Comparison of ENCODE assay signal across 9 cellular contexts in the genomic region with DNA sequence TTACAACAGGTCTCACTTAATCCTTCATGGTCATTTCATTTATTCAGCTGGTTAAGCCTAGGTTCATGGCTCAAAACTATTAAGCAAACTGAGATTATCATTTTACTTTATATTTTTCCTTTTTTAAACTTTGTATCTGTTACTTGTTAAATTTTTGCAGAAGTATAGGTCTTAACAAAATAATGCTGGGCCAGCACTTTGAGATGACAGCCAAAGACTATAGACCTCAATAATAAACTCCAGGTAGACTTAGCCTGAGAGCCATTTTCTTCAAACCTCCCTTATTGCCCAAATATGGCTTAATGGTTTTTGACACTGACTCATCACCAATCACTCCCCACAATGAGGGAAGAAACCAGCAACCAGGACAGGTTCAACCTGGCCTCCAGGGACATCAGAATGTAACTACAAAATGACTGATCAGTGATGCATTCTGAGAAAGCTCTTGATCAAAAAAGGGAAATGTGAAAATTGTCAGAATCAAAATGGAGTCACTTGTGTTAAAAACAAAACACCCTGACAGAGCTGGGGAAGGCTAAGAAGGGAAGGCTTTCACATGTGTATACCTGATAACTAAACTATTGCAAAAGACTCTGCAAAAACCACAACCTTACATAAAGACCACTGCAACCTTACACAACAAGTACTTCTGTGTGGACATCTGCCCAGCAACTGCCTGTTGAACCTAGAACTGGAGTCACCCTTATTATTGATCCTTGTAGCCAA. TPM values are rescaled to one million over a fixed set of nuclear protein-coding genes. Genes with fewer than 3 reads are reported as not detected.
DNase-seq lines count a peak whose midpoint lies in the region; ATAC-seq and TF ChIP-seq lines count a peak whose summit lies in the region.
"Had no signal": no experiment of that assay in that cellular context is flagged by ENCODE, and none has a peak within 500 bp of the region (broad histone marks: within the 10 kb centered on the region; RNA-seq: fewer than 3 reads in every experiment).

No MANE protein-coding gene starts in this region.

- no peak overlapping the region for H3K27ac ChIP-seq in smooth muscle cell (ENCODE audit: low read depth)
- H3K27ac ChIP-seq: C4-2B had no signal

- ATAC-seq in HG03039 (IDR thresholded peaks at IDR 0.05; ENCODE audit: unreplicated experiment) = peak; percentile 51

- no peaks in the 10 kb centered on the region for H4K20me1 ChIP-seq in smooth muscle cell (ENCODE audit: low read depth)

- no peaks in the 10 kb centered on the region for H3F3A ChIP-seq in smooth muscle cell (ENCODE audit: low read depth)

- no peaks in the 10 kb centered on the region for H3K36me3 ChIP-seq in smooth muscle cell (ENCODE audit: low read depth)

- H3K4me3 ChIP-seq in smooth muscle cell = no peak overlapping the region

- H3K4me1 Mint-ChIP-seq in endothelial cell (ENCODE audit: unreplicated experiment) (peaks cover 13% of the 10 kb centered on the region), glutamatergic neuron (ENCODE audit: low read depth, unreplicated experiment) (peaks cover 13% of the 10 kb centered on the region)

- H3K79me2 ChIP-seq in smooth muscle cell (ENCODE audit: low read depth) = peaks cover 16% of the 10 kb centered on the region

- H3K9ac ChIP-seq in smooth muscle cell (ENCODE audit: low read depth) = no peak overlapping the region

- no peak overlapping the region for H3K4me2 ChIP-seq in smooth muscle cell

- H3K27ac Mint-ChIP-seq in endothelial cell (ENCODE audit: unreplicated experiment) (no peak overlapping the region), glutamatergic neuron (ENCODE audit: unreplicated experiment) (no peak overlapping the region)

- H3K36me3 Mint-ChIP-seq in endothelial cell (ENCODE audit: low read depth, unreplicated experiment) (peaks cover 3% of the 10 kb centered on the region), glutamatergic neuron (ENCODE audit: unreplicated experiment) (no peaks in the 10 kb centered on the region)

- H3K27me3 Mint-ChIP-seq in endothelial cell (ENCODE audit: unreplicated experiment) = peaks cover 3% of the 10 kb centered on the region
- peaks cover 6% of the 10 kb centered on the region for H3K27me3 Mint-ChIP-seq in glutamatergic neuron (ENCODE audit: unreplicated experiment)

- TF ChIP-seq CTCF in smooth muscle cell (IDR thresholded peaks at IDR 0.05; ENCODE audit: borderline replicate concordance, insufficient read depth, poor library complexity, severe bottlenecking) (no peak), endothelial cell (IDR thresholded peaks at IDR 0.05; ENCODE audit: unreplicated experiment) (no peak), glutamatergic neuron (IDR thresholded peaks at IDR 0.05; ENCODE audit: partially characterized antibody, unreplicated experiment) (no peak)

- DNase-seq in activated CD4-positive, alpha-beta T cell treated with anti-CD3 and anti-CD28 coated beads for 48 hours = peak; percentile 68
- DNase-seq in activated CD4-positive, alpha-beta T cell treated with anti-CD3 and anti-CD28 coated beads for 4 hours = no peak
- DNase-seq in SKM-1 treated with dmso at 0.1 percent for 144 hours (lab: John Stamatoyannopoulos, UW; ENCODE audit: unreplicated experiment) = peak; percentile 94
- DNase-seq in smooth muscle cell (lab: John Stamatoyannopoulos, UW; ENCODE audit: unreplicated experiment) = no peak
- DNase-seq in endothelial cell (ENCODE audit: low spot score) = no peak
- no peak for DNase-seq in NCI-H187 (lab: John Stamatoyannopoulos, UW)
- DNase-seq in glutamatergic neuron = no peak

- H2AFZ ChIP-seq in smooth muscle cell (ENCODE audit: low read depth) = peak overlapping the region; percentile 1

- no peaks in the 10 kb centered on the region for H3K9me3 ChIP-seq in smooth muscle cell (replicated peaks; ENCODE audit: low read depth)

- peaks cover 5% of the 10 kb centered on the region for H3K4me1 ChIP-seq in smooth muscle cell (ENCODE audit: low read depth)

- H3K27me3 ChIP-seq in smooth muscle cell (ENCODE audit: low read depth) = no peaks in the 10 kb centered on the region

- H3K4me3 Mint-ChIP-seq in endothelial cell (ENCODE audit: unreplicated experiment) = no peak overlapping the region
- H3K4me3 Mint-ChIP-seq in glutamatergic neuron (ENCODE audit: unreplicated experiment) = no peak overlapping the region

- H3K9me3 Mint-ChIP-seq in endothelial cell (ENCODE audit: unreplicated experiment) (no peaks in the 10 kb centered on the region), glutamatergic neuron (ENCODE audit: unreplicated experiment) (peaks cover 6% of the 10 kb centered on the region)

RNA-seq across cellular contexts. Expression of a gene that starts 2.1 kb away (rescaled TPM):
- total RNA-seq in smooth muscle cell (19.4 and 23.2 TPM in 2 replicates), endothelial cell (ENCODE audit: unreplicated experiment) (10.2 TPM), glutamatergic neuron (ENCODE audit: unreplicated experiment) (17.4 TPM)
- polyA plus RNA-seq in smooth muscle cell = 8.5 and 9.5 TPM in 2 replicates

Comparison
In these comparisons a context has a peak if more than half of its experiments do, and no peak if none do; other contexts are left out.
1. DNase-seq: peak in activated CD4-positive, alpha-beta T cell treated with anti-CD3 and anti-CD28 coated beads for 48 hours (single experiment) and SKM-1 treated with dmso at 0.1 percent for 144 hours (single experiment); none in activated CD4-positive, alpha-beta T cell treated with anti-CD3 and anti-CD28 coated beads for 4 hours (0 of 2), smooth muscle cell (single experiment), endothelial cell (single experiment), NCI-H187 (0 of 2) and glutamatergic neuron (single experiment).